8 cellular contexts compared by ENCODE assay signal in genomic region chr6:159727717-159728440, GRCh38. TPM values are rescaled to one million over a fixed set of nuclear protein-coding genes. Genes with fewer than 3 reads are reported as not detected.
A peak's percentile ranks its signal among the peaks of the same experiment; 100 is the strongest.
DNase-seq lines count a peak whose midpoint lies in the region; ATAC-seq and TF ChIP-seq lines count a peak whose summit lies in the region.

No MANE protein-coding gene starts in this region.

- H3K9me3 ChIP-seq in T-helper 17 cell (ENCODE audit: control insufficient read depth, low read length, poor library complexity, severe bottlenecking), result no peaks in the 10 kb centered on the region

- H3K4me1 Mint-ChIP-seq in T-helper 17 cell, result peaks cover 41% of the 10 kb centered on the region
- H3K4me1 Mint-ChIP-seq in natural killer cell, result peaks cover 37 to 57% of the 10 kb centered on the region in 2 donors

- H3K4me3 Mint-ChIP-seq in T-helper 17 cell (peak overlapping the region; percentile 96), natural killer cell (peak overlapping the region; percentile 89)

- DNase-seq in NCI-H1105 (lab: John Stamatoyannopoulos, UW), result peak; percentile 62
- DNase-seq in NCI-H1105 treated with DMSO at 0.1 percent for 48 hours (lab: John Stamatoyannopoulos, UW), result no peak
- no peak for DNase-seq in T-helper 17 cell
- DNase-seq in erythroblast (lab: John Stamatoyannopoulos, UW), result peak; percentile 79 to 87
- no peak for DNase-seq in natural killer cell
- no peak for DNase-seq in ecto neural progenitor cell (ENCODE audit: low spot score)

- peak; percentile 22 for ATAC-seq in GM21367 (IDR thresholded peaks at IDR 0.05; ENCODE audit: unreplicated experiment)
- ATAC-seq in HG03571 (IDR thresholded peaks at IDR 0.05; ENCODE audit: unreplicated experiment), result peak; percentile 28
- ATAC-seq in T-helper 17 cell, result peak; percentile 18
- ATAC-seq in natural killer cell, result peak; percentile 29 to 41 (median 32)

- no peaks in the 10 kb centered on the region for H3K27me3 Mint-ChIP-seq in T-helper 17 cell
- H3K27me3 Mint-ChIP-seq in natural killer cell (ENCODE audit: low read depth in 2 of 2), result no peaks in the 10 kb centered on the region

- peaks cover 0 to 3% of the 10 kb centered on the region in 2 donors for H3K9me3 Mint-ChIP-seq in natural killer cell

- intact Hi-C loops in natural killer cell (cut with micrococcal nuclease), result loop anchor here (1.0 to 2.0 kb wide), 3 partner anchors 33 to 735 kb away; partner anchors contain the start of gene SOD2

- H3K27ac Mint-ChIP-seq in T-helper 17 cell (peak overlapping the region; percentile 99), natural killer cell (peak overlapping the region; percentile 97 to 98)

- TF ChIP-seq POLR2A in erythroblast (IDR thresholded peaks at IDR 0.05; ENCODE audit: low read length), result no peak

- H3K36me3 Mint-ChIP-seq in T-helper 17 cell (ENCODE audit: low read depth), result peaks cover 4% of the 10 kb centered on the region
- no peaks in the 10 kb centered on the region for H3K36me3 Mint-ChIP-seq in natural killer cell

- no peak for TF ChIP-seq CTCF in natural killer cell (IDR thresholded peaks at IDR 0.05)

RNA-seq across cellular contexts. Expression of gene WTAP, which starts 0.6 kb away (rescaled TPM):
- 100 to 1,000 TPM; 159 to 160 TPM for total RNA-seq in T-helper 17 cell
- 100 to 1,000 TPM; 141 to 167 (median 164) TPM for total RNA-seq in natural killer cell

RNA-seq across cellular contexts. Expression of gene ACAT2, which starts 34.0 kb away (rescaled TPM):
- total RNA-seq in T-helper 17 cell (10 to 100 TPM; 26.9 to 34.6 TPM), natural killer cell (10 to 100 TPM; 21.7 to 31.7 (median 26.5) TPM)

RNA-seq across cellular contexts. Expression of gene SOD2, which starts 34.8 kb away (rescaled TPM):
- total RNA-seq in T-helper 17 cell (100 to 1,000 TPM; 200 to 292 TPM), natural killer cell (100 to 1,000 TPM in 2 of 3 donors, 10 to 100 TPM in 1; 81.3 to 156 (median 138) TPM)

Comparison
In these comparisons a context has a peak if more than half of its experiments do, and no peak if none do; other contexts are left out.
1. DNase-seq: peak in NCI-H1105 (single experiment) and erythroblast (2 of 2); none in NCI-H1105 treated with DMSO at 0.1 percent for 48 hours (single experiment), T-helper 17 cell (0 of 3), natural killer cell (single experiment) and ecto neural progenitor cell (single experiment).
2. Peak in every context shown above with its lines, with median percentiles within 50 percentile points of each other: ATAC-seq.